Comparison of ENCODE assay signal across 39 cellular contexts in the genomic region with DNA sequence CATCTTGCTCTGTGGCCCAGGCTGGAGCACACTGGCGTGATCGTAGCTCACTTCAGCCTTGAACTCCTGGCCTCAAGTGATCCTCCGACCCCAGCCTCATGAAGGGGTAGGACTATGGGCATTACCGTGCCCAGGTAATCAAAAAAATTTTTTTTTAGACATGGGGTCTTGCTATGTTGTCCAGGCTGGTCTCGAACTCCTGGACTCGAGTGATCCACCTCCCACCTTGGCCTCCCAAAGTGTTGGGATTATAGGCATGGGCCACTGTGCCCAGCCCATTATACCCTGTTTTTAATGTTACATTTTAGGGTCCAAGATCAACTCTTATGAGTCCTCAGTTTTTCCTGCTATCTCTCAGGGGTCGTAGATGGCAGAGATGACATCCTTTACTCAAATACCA. TPM values are rescaled to one million over a fixed set of nuclear protein-coding genes. Genes with fewer than 3 reads are reported as not detected.
"Had no signal": no experiment of that assay in that cellular context is flagged by ENCODE, and none has a peak within 500 bp of the region (broad histone marks: within the 10 kb centered on the region; RNA-seq: fewer than 3 reads in every experiment).

No MANE protein-coding gene starts in this region.

- H3K9me3 ChIP-seq: ascending aorta had no signal

- H3K4me1 ChIP-seq: ascending aorta had no signal

- H3K4me3 ChIP-seq: ascending aorta, cardiac muscle cell had no signal

- H3K27ac ChIP-seq: ascending aorta, cardiac muscle cell, VCaP had no signal

- H3K4me1 Mint-ChIP-seq: activated B cell treated with CpG ODN at 0.5 μM for 24 hours; activated CD4-positive, alpha-beta T cell treated with anti-CD3 and anti-CD28 coated beads, Interleukin-2, amount 10 ng/mL, durations not matched to agents 24 days and 14 days; activated naive CD4-positive, alpha-beta T cell treated with anti-CD3 and anti-CD28 coated beads, Interleukin-2, amount 10 ng/mL, durations not matched to agents 7 days and 5 days; activated naive CD4-positive, alpha-beta T cell treated with anti-CD3 and anti-CD28 coated beads, Interleukin-2, amount 50 U/mL, for 24 hours; activated naive CD8-positive, alpha-beta T cell treated with anti-CD3 and anti-CD28 coated beads, Interleukin-2, amount 10 ng/mL, durations not matched to agents 7 days and 5 days; brain; central memory CD8-positive, alpha-beta T cell had no signal

- H3K36me3 ChIP-seq: cardiac muscle cell had no signal

- H3K9me3 Mint-ChIP-seq: activated B cell treated with CpG ODN at 0.5 μM for 24 hours; activated CD4-positive, alpha-beta memory T cell treated with anti-CD3 and anti-CD28 coated beads for 36 hours; activated CD4-positive, alpha-beta T cell treated with anti-CD3 and anti-CD28 coated beads, Interleukin-2, amount 10 ng/mL, durations not matched to agents 24 days and 14 days; activated CD8-positive, alpha-beta T cell treated with anti-CD3 and anti-CD28 coated beads for 36 hours; activated naive CD4-positive, alpha-beta T cell treated with anti-CD3 and anti-CD28 coated beads, Interleukin-2, amount 10 ng/mL, durations not matched to agents 7 days and 5 days; activated naive CD4-positive, alpha-beta T cell treated with anti-CD3 and anti-CD28 coated beads, Interleukin-2, amount 50 U/mL, for 24 hours; activated naive CD8-positive, alpha-beta T cell treated with anti-CD3 and anti-CD28 coated beads, Interleukin-2, amount 10 ng/mL, durations not matched to agents 7 days and 5 days; activated naive CD8-positive, alpha-beta T cell treated with anti-CD3 and anti-CD28 coated beads, Interleukin-2, amount 50 U/mL, for 24 hours; activated T-cell treated with anti-CD3 and anti-CD28 coated beads, Interleukin-2, amount 50 U/mL, for 4 hours; activated T-cell treated with anti-CD3 and anti-CD28 coated beads, Interleukin-2, amount 50 U/mL, for 72 hours; activated T-helper 1 cell treated with anti-CD3 and anti-CD28 coated beads, Interleukin-12 subunit alpha, Interleukin-12 subunit beta, Interleukin-2, Interleukin-4 antibody, amounts not matched to agents 30 ng/mL and 10 ng/mL and 1 ng/mL, durations not matched to agents 14 hours and 24 hours and 36 hours; activated T-helper 2 cell treated with anti-CD3 and anti-CD28 coated beads, Interferon-gamma antibody, Interleukin-2, Interleukin-4, amounts not matched to agents 10 μg/mL and 5 μg/mL and 100 μg/mL, durations not matched to agents 14 hours and 24 hours and 36 hours; brain; central memory CD8-positive, alpha-beta T cell; T-helper 1 cell treated with Interleukin-12 subunit alpha and Interleukin-12 subunit beta and Interleukin-4 antibody, amounts not matched to agents 30 μg/mL and 1 μg/mL, for 36 hours; T-helper 2 cell treated with Interferon-gamma antibody and Interleukin-4, amounts not matched to agents 5 μg/mL and 100 μg/mL, for 36 hours had no signal

- FAIRE-seq: bronchial epithelial cell, TTC549 had no signal

- H3K27ac Mint-ChIP-seq: activated B cell treated with CpG ODN at 0.5 μM for 24 hours; activated CD4-positive, alpha-beta memory T cell treated with anti-CD3 and anti-CD28 coated beads for 36 hours; activated CD4-positive, alpha-beta T cell treated with anti-CD3 and anti-CD28 coated beads, Interleukin-2, amount 10 ng/mL, durations not matched to agents 24 days and 14 days; activated CD8-positive, alpha-beta T cell treated with anti-CD3 and anti-CD28 coated beads for 36 hours; activated naive CD4-positive, alpha-beta T cell treated with anti-CD3 and anti-CD28 coated beads, Interleukin-2, amount 10 ng/mL, durations not matched to agents 7 days and 5 days; activated naive CD4-positive, alpha-beta T cell treated with anti-CD3 and anti-CD28 coated beads, Interleukin-2, amount 50 U/mL, for 24 hours; activated naive CD8-positive, alpha-beta T cell; activated naive CD8-positive, alpha-beta T cell treated with anti-CD3 and anti-CD28 coated beads, Interleukin-2, amount 10 ng/mL, durations not matched to agents 7 days and 5 days; activated naive CD8-positive, alpha-beta T cell treated with anti-CD3 and anti-CD28 coated beads, Interleukin-2, amount 50 U/mL, for 24 hours; activated T-cell treated with anti-CD3 and anti-CD28 coated beads, Interleukin-2, amount 50 U/mL, for 72 hours; activated T-helper 1 cell treated with anti-CD3 and anti-CD28 coated beads, Interleukin-12 subunit alpha, Interleukin-12 subunit beta, Interleukin-2, Interleukin-4 antibody, amounts not matched to agents 30 ng/mL and 10 ng/mL and 1 ng/mL, durations not matched to agents 14 hours and 24 hours and 36 hours; activated T-helper 2 cell treated with anti-CD3 and anti-CD28 coated beads, Interferon-gamma antibody, Interleukin-2, Interleukin-4, amounts not matched to agents 10 μg/mL and 5 μg/mL and 100 μg/mL, durations not matched to agents 14 hours and 24 hours and 36 hours; brain; T-helper 1 cell treated with Interleukin-12 subunit alpha and Interleukin-12 subunit beta and Interleukin-4 antibody, amounts not matched to agents 30 μg/mL and 1 μg/mL, for 36 hours; T-helper 2 cell treated with Interferon-gamma antibody and Interleukin-4, amounts not matched to agents 5 μg/mL and 100 μg/mL, for 36 hours had no signal

- H3K27me3 ChIP-seq: ascending aorta, cardiac muscle cell had no signal

- DNase-seq: activated B cell treated with CpG ODN at 0.5 μM for 24 hours; activated CD4-positive, alpha-beta memory T cell treated with anti-CD3 and anti-CD28 coated beads for 36 hours; activated CD4-positive, alpha-beta T cell treated with anti-CD3 and anti-CD28 coated beads for 4 hours; activated CD4-positive, alpha-beta T cell treated with anti-CD3 and anti-CD28 coated beads, Interleukin-2, amount 10 ng/mL, durations not matched to agents 24 days and 14 days; activated CD4-positive, alpha-beta T cell treated with anti-CD3 and anti-CD28 coated beads, Interleukin-2, amount 50 U/mL, for 1 hour; activated CD4-positive, alpha-beta T cell treated with anti-CD3 and anti-CD28 coated beads, Interleukin-2, amount 50 U/mL, for 4 hours; activated CD4-positive, CD25-positive, alpha-beta regulatory T cell treated with anti-CD3 and anti-CD28 coated beads, Interleukin-2, amount 50 U/mL, for 72 hours; activated CD8-positive, alpha-beta memory T cell treated with anti-CD3 and anti-CD28 coated beads, Interleukin-2, amount 50 U/mL, for 4 hours; activated CD8-positive, alpha-beta T cell treated with anti-CD3 and anti-CD28 coated beads for 36 hours; activated effector memory CD4-positive, alpha-beta T cell treated with Interleukin-2 at 50 U/mL for 16 hours; activated gamma-delta T cell; activated naive CD4-positive, alpha-beta T cell treated with anti-CD3 and anti-CD28 coated beads, Interleukin-2, amount 10 ng/mL, durations not matched to agents 7 days and 5 days; activated naive CD4-positive, alpha-beta T cell treated with Interleukin-2 at 50 U/mL for 16 hours; activated naive CD8-positive, alpha-beta T cell treated with anti-CD3 and anti-CD28 coated beads, Interleukin-2, amount 10 ng/mL, durations not matched to agents 7 days and 5 days; activated naive CD8-positive, alpha-beta T cell treated with anti-CD3 and anti-CD28 coated beads, Interleukin-2, amount 50 U/mL, for 24 hours; activated T-cell treated with anti-CD3 and anti-CD28 coated beads for 4 hours; activated T-cell treated with anti-CD3 and anti-CD28 coated beads, Interleukin-2, amount 50 U/mL, for 1 hour; activated T-cell treated with anti-CD3 and anti-CD28 coated beads, Interleukin-2, amount 50 U/mL, for 4 hours; activated T-cell treated with anti-CD3 and anti-CD28 coated beads, Interleukin-2, amount 50 U/mL, for 72 hours; amygdala; caudate nucleus; cerebellar nuclear complex; T-helper 1 cell; T-helper 2 cell; T-helper 9 cell had no signal

- H3K27me3 Mint-ChIP-seq: activated B cell treated with CpG ODN at 0.5 μM for 24 hours; activated CD4-positive, alpha-beta memory T cell treated with anti-CD3 and anti-CD28 coated beads for 36 hours; activated CD4-positive, alpha-beta T cell treated with anti-CD3 and anti-CD28 coated beads, Interleukin-2, amount 10 ng/mL, durations not matched to agents 24 days and 14 days; activated CD8-positive, alpha-beta T cell treated with anti-CD3 and anti-CD28 coated beads for 36 hours; activated naive CD4-positive, alpha-beta T cell treated with anti-CD3 and anti-CD28 coated beads, Interleukin-2, amount 10 ng/mL, durations not matched to agents 7 days and 5 days; activated naive CD4-positive, alpha-beta T cell treated with anti-CD3 and anti-CD28 coated beads, Interleukin-2, amount 50 U/mL, for 24 hours; activated naive CD8-positive, alpha-beta T cell; activated naive CD8-positive, alpha-beta T cell treated with anti-CD3 and anti-CD28 coated beads, Interleukin-2, amount 10 ng/mL, durations not matched to agents 7 days and 5 days; activated naive CD8-positive, alpha-beta T cell treated with anti-CD3 and anti-CD28 coated beads, Interleukin-2, amount 50 U/mL, for 24 hours; brain; central memory CD8-positive, alpha-beta T cell had no signal

- H3K4me3 Mint-ChIP-seq: activated B cell treated with CpG ODN at 0.5 μM for 24 hours; activated CD4-positive, alpha-beta memory T cell treated with anti-CD3 and anti-CD28 coated beads for 36 hours; activated CD4-positive, alpha-beta T cell treated with anti-CD3 and anti-CD28 coated beads, Interleukin-2, amount 10 ng/mL, durations not matched to agents 24 days and 14 days; activated CD8-positive, alpha-beta T cell treated with anti-CD3 and anti-CD28 coated beads for 36 hours; activated naive CD4-positive, alpha-beta T cell treated with anti-CD3 and anti-CD28 coated beads, Interleukin-2, amount 10 ng/mL, durations not matched to agents 7 days and 5 days; activated naive CD4-positive, alpha-beta T cell treated with anti-CD3 and anti-CD28 coated beads, Interleukin-2, amount 50 U/mL, for 24 hours; activated naive CD8-positive, alpha-beta T cell; activated naive CD8-positive, alpha-beta T cell treated with anti-CD3 and anti-CD28 coated beads, Interleukin-2, amount 10 ng/mL, durations not matched to agents 7 days and 5 days; activated naive CD8-positive, alpha-beta T cell treated with anti-CD3 and anti-CD28 coated beads, Interleukin-2, amount 50 U/mL, for 24 hours; activated T-cell treated with anti-CD3 and anti-CD28 coated beads, Interleukin-2, amount 50 U/mL, for 4 hours; activated T-cell treated with anti-CD3 and anti-CD28 coated beads, Interleukin-2, amount 50 U/mL, for 72 hours; activated T-helper 1 cell treated with anti-CD3 and anti-CD28 coated beads, Interleukin-12 subunit alpha, Interleukin-12 subunit beta, Interleukin-2, Interleukin-4 antibody, amounts not matched to agents 30 ng/mL and 10 ng/mL and 1 ng/mL, durations not matched to agents 14 hours and 24 hours and 36 hours; brain; central memory CD8-positive, alpha-beta T cell; T-helper 1 cell treated with Interleukin-12 subunit alpha and Interleukin-12 subunit beta and Interleukin-4 antibody, amounts not matched to agents 30 μg/mL and 1 μg/mL, for 36 hours; T-helper 2 cell treated with Interferon-gamma antibody and Interleukin-4, amounts not matched to agents 5 μg/mL and 100 μg/mL, for 36 hours had no signal

- ATAC-seq: activated CD8-positive, alpha-beta T cell treated with anti-CD3 and anti-CD28 coated beads for 36 hours; activated naive CD8-positive, alpha-beta T cell treated with anti-CD3 and anti-CD28 coated beads, Interleukin-2, amount 50 U/mL, for 24 hours; activated T-cell treated with anti-CD3 and anti-CD28 coated beads, Interleukin-2, amount 50 U/mL, for 4 hours; activated T-cell treated with anti-CD3 and anti-CD28 coated beads, Interleukin-2, amount 50 U/mL, for 72 hours had no signal

RNA-seq across cellular contexts. Expression of a gene that starts 6.3 kb away (rescaled TPM):
- total RNA-seq: activated B cell treated with CpG ODN at 0.5 μM for 24 hours; activated CD4-positive, alpha-beta memory T cell treated with anti-CD3 and anti-CD28 coated beads for 36 hours; activated CD4-positive, alpha-beta T cell treated with anti-CD3 and anti-CD28 coated beads, Interleukin-2, amount 10 ng/mL, durations not matched to agents 24 days and 14 days; activated CD8-positive, alpha-beta T cell treated with anti-CD3 and anti-CD28 coated beads for 36 hours; activated naive CD8-positive, alpha-beta T cell treated with anti-CD3 and anti-CD28 coated beads, Interleukin-2, amount 10 ng/mL, durations not matched to agents 7 days and 5 days; activated T-cell treated with anti-CD3 and anti-CD28 coated beads, Interleukin-2, amount 50 U/mL, for 4 hours; activated T-cell treated with anti-CD3 and anti-CD28 coated beads, Interleukin-2, amount 50 U/mL, for 72 hours; activated T-helper 1 cell treated with anti-CD3 and anti-CD28 coated beads, Interleukin-12 subunit alpha, Interleukin-12 subunit beta, Interleukin-2, Interleukin-4 antibody, amounts not matched to agents 30 ng/mL and 10 ng/mL and 1 ng/mL, durations not matched to agents 14 hours and 24 hours and 36 hours; activated T-helper 2 cell treated with anti-CD3 and anti-CD28 coated beads, Interferon-gamma antibody, Interleukin-2, Interleukin-4, amounts not matched to agents 10 μg/mL and 5 μg/mL and 100 μg/mL, durations not matched to agents 14 hours and 24 hours and 36 hours; ascending aorta; bronchial epithelial cell; cardiac muscle cell; chondrocyte had no signal
- polyA plus RNA-seq: cardiac muscle cell had no signal
